ENCODE assay signal across 2 cellular contexts in genomic region chr3:136819784-136820640, GRCh38.
TF ChIP-seq lines count a peak whose summit lies in the region.

No MANE protein-coding gene starts in this region.

TF ChIP-seq in IMR-90, 13 proteins besides CTCF, POLR2A, EP300 and RAD21:
- peak; percentile 55; the same call in 1 of the 2 replicates for TF ChIP-seq MXI1 (IDR thresholded peaks at IDR 0.05; ENCODE audit: borderline replicate concordance, low read depth, low read length)
- no peak for TF ChIP-seq ELK1 (IDR thresholded peaks at IDR 0.05; ENCODE audit: borderline replicate concordance, low read depth, low read length)
- TF ChIP-seq RCOR1 (IDR thresholded peaks at IDR 0.05; ENCODE audit: insufficient replicate concordance, low read length): peak; percentile 51

TF ChIP-seq in K562, 482 proteins besides CTCF, POLR2A, EP300 and RAD21 (continues in another document):
- peak; percentile 17 for TF ChIP-seq SAP30 (IDR thresholded peaks at IDR 0.05; ENCODE audit: borderline replicate concordance, insufficient read depth, low read depth, low read length, poor library complexity, severe bottlenecking)
- TF ChIP-seq SRSF3 (IDR thresholded peaks at IDR 0.05; ENCODE audit: insufficient read depth, low read length): no peak
- TF ChIP-seq PHF20 (IDR thresholded peaks at IDR 0.05; ENCODE audit: partially characterized antibody): no peak
- no peak for TF ChIP-seq FOXP1 (CRISPR knock-in tag; IDR thresholded peaks at IDR 0.05)
- TF ChIP-seq NBN (IDR thresholded peaks at IDR 0.05; ENCODE audit: low read depth): no peak
- TF ChIP-seq ZNF778 (CRISPR knock-in tag; IDR thresholded peaks at IDR 0.05): no peak
- no peak for TF ChIP-seq ZNF830 (CRISPR knock-in tag; IDR thresholded peaks at IDR 0.05)
- peak; percentile 93 for TF ChIP-seq ZBTB33 (CRISPR knock-in tag; IDR thresholded peaks at IDR 0.05)
- no peak for TF ChIP-seq MCM2 (IDR thresholded peaks at IDR 0.05; ENCODE audit: low read depth)
- no peak for TF ChIP-seq NR2F6 (CRISPR knock-in tag; IDR thresholded peaks at IDR 0.05)
- TF ChIP-seq, protein P1, sequence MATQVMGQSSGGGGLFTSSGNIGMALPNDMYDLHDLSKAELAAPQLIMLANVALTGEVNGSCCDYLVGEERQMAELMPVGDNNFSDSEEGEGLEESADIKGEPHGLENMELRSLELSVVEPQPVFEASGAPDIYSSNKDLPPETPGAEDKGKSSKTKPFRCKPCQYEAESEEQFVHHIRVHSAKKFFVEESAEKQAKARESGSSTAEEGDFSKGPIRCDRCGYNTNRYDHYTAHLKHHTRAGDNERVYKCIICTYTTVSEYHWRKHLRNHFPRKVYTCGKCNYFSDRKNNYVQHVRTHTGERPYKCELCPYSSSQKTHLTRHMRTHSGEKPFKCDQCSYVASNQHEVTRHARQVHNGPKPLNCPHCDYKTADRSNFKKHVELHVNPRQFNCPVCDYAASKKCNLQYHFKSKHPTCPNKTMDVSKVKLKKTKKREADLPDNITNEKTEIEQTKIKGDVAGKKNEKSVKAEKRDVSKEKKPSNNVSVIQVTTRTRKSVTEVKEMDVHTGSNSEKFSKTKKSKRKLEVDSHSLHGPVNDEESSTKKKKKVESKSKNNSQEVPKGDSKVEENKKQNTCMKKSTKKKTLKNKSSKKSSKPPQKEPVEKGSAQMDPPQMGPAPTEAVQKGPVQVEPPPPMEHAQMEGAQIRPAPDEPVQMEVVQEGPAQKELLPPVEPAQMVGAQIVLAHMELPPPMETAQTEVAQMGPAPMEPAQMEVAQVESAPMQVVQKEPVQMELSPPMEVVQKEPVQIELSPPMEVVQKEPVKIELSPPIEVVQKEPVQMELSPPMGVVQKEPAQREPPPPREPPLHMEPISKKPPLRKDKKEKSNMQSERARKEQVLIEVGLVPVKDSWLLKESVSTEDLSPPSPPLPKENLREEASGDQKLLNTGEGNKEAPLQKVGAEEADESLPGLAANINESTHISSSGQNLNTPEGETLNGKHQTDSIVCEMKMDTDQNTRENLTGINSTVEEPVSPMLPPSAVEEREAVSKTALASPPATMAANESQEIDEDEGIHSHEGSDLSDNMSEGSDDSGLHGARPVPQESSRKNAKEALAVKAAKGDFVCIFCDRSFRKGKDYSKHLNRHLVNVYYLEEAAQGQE (CRISPR knock-in tag; IDR thresholded peaks at IDR 0.05; ENCODE audit: low read depth): peak; percentile 91
- TF ChIP-seq ZNF311 (CRISPR knock-in tag; IDR thresholded peaks at IDR 0.05): no peak
- TF ChIP-seq MEF2A (IDR thresholded peaks at IDR 0.05; ENCODE audit: control insufficient read depth, low read depth, low read length): peak; percentile 84
- TF ChIP-seq RFX1 (IDR thresholded peaks at IDR 0.05): no peak
- TF ChIP-seq, protein P2, sequence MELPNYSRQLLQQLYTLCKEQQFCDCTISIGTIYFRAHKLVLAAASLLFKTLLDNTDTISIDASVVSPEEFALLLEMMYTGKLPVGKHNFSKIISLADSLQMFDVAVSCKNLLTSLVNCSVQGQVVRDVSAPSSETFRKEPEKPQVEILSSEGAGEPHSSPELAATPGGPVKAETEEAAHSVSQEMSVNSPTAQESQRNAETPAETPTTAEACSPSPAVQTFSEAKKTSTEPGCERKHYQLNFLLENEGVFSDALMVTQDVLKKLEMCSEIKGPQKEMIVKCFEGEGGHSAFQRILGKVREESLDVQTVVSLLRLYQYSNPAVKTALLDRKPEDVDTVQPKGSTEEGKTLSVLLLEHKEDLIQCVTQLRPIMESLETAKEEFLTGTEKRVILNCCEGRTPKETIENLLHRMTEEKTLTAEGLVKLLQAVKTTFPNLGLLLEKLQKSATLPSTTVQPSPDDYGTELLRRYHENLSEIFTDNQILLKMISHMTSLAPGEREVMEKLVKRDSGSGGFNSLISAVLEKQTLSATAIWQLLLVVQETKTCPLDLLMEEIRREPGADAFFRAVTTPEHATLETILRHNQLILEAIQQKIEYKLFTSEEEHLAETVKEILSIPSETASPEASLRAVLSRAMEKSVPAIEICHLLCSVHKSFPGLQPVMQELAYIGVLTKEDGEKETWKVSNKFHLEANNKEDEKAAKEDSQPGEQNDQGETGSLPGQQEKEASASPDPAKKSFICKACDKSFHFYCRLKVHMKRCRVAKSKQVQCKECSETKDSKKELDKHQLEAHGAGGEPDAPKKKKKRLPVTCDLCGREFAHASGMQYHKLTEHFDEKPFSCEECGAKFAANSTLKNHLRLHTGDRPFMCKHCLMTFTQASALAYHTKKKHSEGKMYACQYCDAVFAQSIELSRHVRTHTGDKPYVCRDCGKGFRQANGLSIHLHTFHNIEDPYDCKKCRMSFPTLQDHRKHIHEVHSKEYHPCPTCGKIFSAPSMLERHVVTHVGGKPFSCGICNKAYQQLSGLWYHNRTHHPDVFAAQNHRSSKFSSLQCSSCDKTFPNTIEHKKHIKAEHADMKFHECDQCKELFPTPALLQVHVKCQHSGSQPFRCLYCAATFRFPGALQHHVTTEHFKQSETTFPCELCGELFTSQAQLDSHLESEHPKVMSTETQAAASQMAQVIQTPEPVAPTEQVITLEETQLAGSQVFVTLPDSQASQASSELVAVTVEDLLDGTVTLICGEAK (IDR thresholded peaks at IDR 0.05): no peak
- TF ChIP-seq, protein P2 (CRISPR knock-in tag; IDR thresholded peaks at IDR 0.05): 0 out of 2 replicates have a peak, but pooled peaks have one; percentile 23
- 0 out of 2 replicates have a peak, but pooled peaks have one; percentile 36 for TF ChIP-seq MEF2D (tag; conservative IDR thresholded peaks at IDR 0.05; ENCODE audit: low read depth)
- TF ChIP-seq ILF3 (IDR thresholded peaks at IDR 0.05; ENCODE audit: borderline replicate concordance): no peak
- no peak for TF ChIP-seq E2F4 (CRISPR knock-in tag; IDR thresholded peaks at IDR 0.05; ENCODE audit: low read depth)
- TF ChIP-seq, protein P3, sequence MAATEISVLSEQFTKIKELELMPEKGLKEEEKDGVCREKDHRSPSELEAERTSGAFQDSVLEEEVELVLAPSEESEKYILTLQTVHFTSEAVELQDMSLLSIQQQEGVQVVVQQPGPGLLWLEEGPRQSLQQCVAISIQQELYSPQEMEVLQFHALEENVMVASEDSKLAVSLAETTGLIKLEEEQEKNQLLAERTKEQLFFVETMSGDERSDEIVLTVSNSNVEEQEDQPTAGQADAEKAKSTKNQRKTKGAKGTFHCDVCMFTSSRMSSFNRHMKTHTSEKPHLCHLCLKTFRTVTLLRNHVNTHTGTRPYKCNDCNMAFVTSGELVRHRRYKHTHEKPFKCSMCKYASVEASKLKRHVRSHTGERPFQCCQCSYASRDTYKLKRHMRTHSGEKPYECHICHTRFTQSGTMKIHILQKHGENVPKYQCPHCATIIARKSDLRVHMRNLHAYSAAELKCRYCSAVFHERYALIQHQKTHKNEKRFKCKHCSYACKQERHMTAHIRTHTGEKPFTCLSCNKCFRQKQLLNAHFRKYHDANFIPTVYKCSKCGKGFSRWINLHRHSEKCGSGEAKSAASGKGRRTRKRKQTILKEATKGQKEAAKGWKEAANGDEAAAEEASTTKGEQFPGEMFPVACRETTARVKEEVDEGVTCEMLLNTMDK (IDR thresholded peaks at IDR 0.05; ENCODE audit: borderline replicate concordance, insufficient read depth, low read depth, low read length, poor library complexity, severe bottlenecking): no peak
- no peak for TF ChIP-seq ZNF584 (CRISPR knock-in tag; IDR thresholded peaks at IDR 0.05; ENCODE audit: low read depth)
- no peak for TF ChIP-seq IRF9 (tag; IDR thresholded peaks at IDR 0.05)
- no peak for TF ChIP-seq CSDE1 (IDR thresholded peaks at IDR 0.05)
- TF ChIP-seq STAG1 (CRISPR knock-in tag; IDR thresholded peaks at IDR 0.05; ENCODE audit: borderline replicate concordance): no peak
- TF ChIP-seq ZSCAN29 (IDR thresholded peaks at IDR 0.05): no peak
- TF ChIP-seq, protein P4, sequence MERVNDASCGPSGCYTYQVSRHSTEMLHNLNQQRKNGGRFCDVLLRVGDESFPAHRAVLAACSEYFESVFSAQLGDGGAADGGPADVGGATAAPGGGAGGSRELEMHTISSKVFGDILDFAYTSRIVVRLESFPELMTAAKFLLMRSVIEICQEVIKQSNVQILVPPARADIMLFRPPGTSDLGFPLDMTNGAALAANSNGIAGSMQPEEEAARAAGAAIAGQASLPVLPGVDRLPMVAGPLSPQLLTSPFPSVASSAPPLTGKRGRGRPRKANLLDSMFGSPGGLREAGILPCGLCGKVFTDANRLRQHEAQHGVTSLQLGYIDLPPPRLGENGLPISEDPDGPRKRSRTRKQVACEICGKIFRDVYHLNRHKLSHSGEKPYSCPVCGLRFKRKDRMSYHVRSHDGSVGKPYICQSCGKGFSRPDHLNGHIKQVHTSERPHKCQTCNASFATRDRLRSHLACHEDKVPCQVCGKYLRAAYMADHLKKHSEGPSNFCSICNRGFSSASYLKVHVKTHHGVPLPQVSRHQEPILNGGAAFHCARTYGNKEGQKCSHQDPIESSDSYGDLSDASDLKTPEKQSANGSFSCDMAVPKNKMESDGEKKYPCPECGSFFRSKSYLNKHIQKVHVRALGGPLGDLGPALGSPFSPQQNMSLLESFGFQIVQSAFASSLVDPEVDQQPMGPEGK (CRISPR knock-in tag; IDR thresholded peaks at IDR 0.05; ENCODE audit: borderline replicate concordance): no peak
- no peak for TF ChIP-seq TEAD1 (CRISPR knock-in tag; IDR thresholded peaks at IDR 0.05)
- no peak for TF ChIP-seq IRF2 (CRISPR knock-in tag; IDR thresholded peaks at IDR 0.05)
- TF ChIP-seq, protein P5, sequence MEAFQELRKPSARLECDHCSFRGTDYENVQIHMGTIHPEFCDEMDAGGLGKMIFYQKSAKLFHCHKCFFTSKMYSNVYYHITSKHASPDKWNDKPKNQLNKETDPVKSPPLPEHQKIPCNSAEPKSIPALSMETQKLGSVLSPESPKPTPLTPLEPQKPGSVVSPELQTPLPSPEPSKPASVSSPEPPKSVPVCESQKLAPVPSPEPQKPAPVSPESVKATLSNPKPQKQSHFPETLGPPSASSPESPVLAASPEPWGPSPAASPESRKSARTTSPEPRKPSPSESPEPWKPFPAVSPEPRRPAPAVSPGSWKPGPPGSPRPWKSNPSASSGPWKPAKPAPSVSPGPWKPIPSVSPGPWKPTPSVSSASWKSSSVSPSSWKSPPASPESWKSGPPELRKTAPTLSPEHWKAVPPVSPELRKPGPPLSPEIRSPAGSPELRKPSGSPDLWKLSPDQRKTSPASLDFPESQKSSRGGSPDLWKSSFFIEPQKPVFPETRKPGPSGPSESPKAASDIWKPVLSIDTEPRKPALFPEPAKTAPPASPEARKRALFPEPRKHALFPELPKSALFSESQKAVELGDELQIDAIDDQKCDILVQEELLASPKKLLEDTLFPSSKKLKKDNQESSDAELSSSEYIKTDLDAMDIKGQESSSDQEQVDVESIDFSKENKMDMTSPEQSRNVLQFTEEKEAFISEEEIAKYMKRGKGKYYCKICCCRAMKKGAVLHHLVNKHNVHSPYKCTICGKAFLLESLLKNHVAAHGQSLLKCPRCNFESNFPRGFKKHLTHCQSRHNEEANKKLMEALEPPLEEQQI (IDR thresholded peaks at IDR 0.05): no peak
- no peak for TF ChIP-seq ZSCAN32 (CRISPR knock-in tag; IDR thresholded peaks at IDR 0.05)
- TF ChIP-seq NR2C1 (IDR thresholded peaks at IDR 0.05): no peak
- TF ChIP-seq NR2C1 (tag; IDR thresholded peaks at IDR 0.05): no peak
